Comparison of ENCODE assay signal across 18 cellular contexts in the genomic region with DNA sequence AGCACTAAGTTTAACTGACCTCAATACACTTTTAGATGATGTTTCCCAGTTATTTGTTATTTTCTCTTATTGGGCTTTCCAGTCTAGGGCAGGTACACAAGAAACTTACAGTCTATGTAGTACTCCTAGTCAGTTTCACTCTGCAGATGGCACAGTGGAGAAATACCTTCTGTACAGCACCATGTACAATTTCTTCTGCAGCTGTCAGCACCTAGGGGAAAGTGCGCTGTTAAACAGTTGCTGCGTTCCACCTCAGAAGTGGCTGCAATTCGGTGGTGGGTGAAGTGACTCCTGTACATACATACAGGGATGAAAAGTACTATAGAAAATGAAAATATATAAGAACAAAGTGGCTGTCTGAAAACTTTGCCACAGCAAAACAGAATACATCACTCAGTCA. TPM values are rescaled to one million over a fixed set of nuclear protein-coding genes. Genes with fewer than 3 reads are reported as not detected.
"Had no signal": no experiment of that assay in that cellular context is flagged by ENCODE, and none has a peak within 500 bp of the region (broad histone marks: within the 10 kb centered on the region; RNA-seq: fewer than 3 reads in every experiment).

No MANE protein-coding gene starts in this region.

- H3K4me3 ChIP-seq: esophagus squamous epithelium, gastroesophageal sphincter, hepatocyte, prostate gland, stomach, thoracic aorta, transverse colon had no signal

- H3K4me1 ChIP-seq: esophagus squamous epithelium, parathyroid adenoma, prostate gland, transverse colon had no signal

- DNase-seq: effector memory CD8-positive, alpha-beta T cell; esophagus squamous epithelium; foreskin fibroblast; kidney; left colon; mesendoderm; naive B cell; stimulated activated CD4-positive, alpha-beta T cell treated with anti-CD3 and anti-CD28 coated beads, Interleukin-2, amount 100 ng/mL, for 24 hours; stimulated activated naive CD4-positive, alpha-beta T cell; stomach; transverse colon had no signal

- H3K9me3 ChIP-seq: esophagus squamous epithelium, gastroesophageal sphincter, prostate gland, stomach, thoracic aorta, transverse colon had no signal

- ATAC-seq: effector memory CD8-positive, alpha-beta T cell; gastroesophageal sphincter; left colon; sciatic nerve had no signal

- H3K27me3 ChIP-seq: esophagus squamous epithelium, gastroesophageal sphincter, hepatocyte, stomach, transverse colon had no signal

- H3K36me3 ChIP-seq: esophagus squamous epithelium, gastroesophageal sphincter, prostate gland, stomach, thoracic aorta, transverse colon had no signal

- H3K27ac ChIP-seq: esophagus squamous epithelium, gastroesophageal sphincter, hepatocyte, parathyroid adenoma, prostate gland, stomach, thoracic aorta, transverse colon had no signal

RNA-seq across cellular contexts. Expression of a gene that starts 48.3 kb away (rescaled TPM):
- total RNA-seq: lung microvascular endothelial cell had no signal
